ENCODE assay signal across 11 cellular contexts in the genomic region with DNA sequence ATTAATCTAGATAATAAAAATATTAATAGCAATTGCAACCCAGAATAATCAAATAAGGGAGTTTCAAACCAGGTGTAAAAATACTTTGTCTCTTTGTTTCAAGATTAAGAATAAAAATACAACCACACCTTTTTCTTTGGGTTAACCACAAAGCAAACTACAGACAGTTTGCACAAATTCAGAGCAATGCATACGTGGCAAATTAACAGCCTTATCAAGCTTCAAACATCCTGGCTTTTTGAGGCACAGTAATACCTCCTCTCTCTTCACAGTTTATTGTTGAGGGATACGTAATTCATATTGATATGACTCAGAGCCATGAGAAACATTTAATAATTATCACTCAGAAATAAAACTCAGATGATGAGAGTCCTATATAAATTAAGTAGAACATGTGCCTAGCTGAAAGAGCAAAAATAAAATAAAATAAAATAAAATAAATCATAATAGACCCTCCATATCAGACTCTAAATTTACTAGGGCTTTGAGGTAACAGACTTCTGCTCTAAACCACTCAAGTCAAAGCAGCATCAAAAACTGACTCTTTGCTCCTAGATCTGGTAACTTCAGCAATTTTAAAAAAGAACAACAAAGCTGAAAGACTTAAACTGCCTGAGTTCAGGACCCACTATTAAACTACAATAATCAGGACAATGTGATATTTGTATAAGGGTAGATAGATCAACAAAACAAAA. TPM values are rescaled to one million over a fixed set of nuclear protein-coding genes. Genes with fewer than 3 reads are reported as not detected.
DNase-seq lines count a peak whose midpoint lies in the region; ATAC-seq and TF ChIP-seq lines count a peak whose summit lies in the region.
"Had no signal": no experiment of that assay in that cellular context is flagged by ENCODE, and none has a peak within 500 bp of the region (broad histone marks: within the 10 kb centered on the region; RNA-seq: fewer than 3 reads in every experiment).

No MANE protein-coding gene starts in this region.

- in situ Hi-C loops in GM23248 (cut with MboI): no loop called here

- no peaks in the 10 kb centered on the region for H3K9me3 Mint-ChIP-seq in activated CD4-positive, alpha-beta T cell treated with anti-CD3 and anti-CD28 coated beads for 36 hours (ENCODE audit: low read depth)
- no peaks in the 10 kb centered on the region for H3K9me3 Mint-ChIP-seq in naive thymus-derived CD8-positive, alpha-beta T cell

- no peaks in the 10 kb centered on the region for H3K9me3 ChIP-seq in SU-DHL-6 (ENCODE audit: insufficient read depth, low read length)
- H3K9me3 ChIP-seq in GM23248 (ENCODE audit: low read depth): no peaks in the 10 kb centered on the region
- no peaks in the 10 kb centered on the region for H3K9me3 ChIP-seq in aorta (ENCODE audit: control insufficient read depth, low read length)
- H3K9me3 ChIP-seq: spleen had no signal

- H3K79me2 ChIP-seq in SU-DHL-6 (ENCODE audit: insufficient read depth, low read length): peaks cover 30% of the 10 kb centered on the region
- peaks cover 81% of the 10 kb centered on the region for H3K79me2 ChIP-seq in GM23248 (ENCODE audit: insufficient read depth)

- peaks cover 10% of the 10 kb centered on the region; the same call in 1 of the 2 replicates for H3K36me3 ChIP-seq in SU-DHL-6 (ENCODE audit: low read length)
- H3K36me3 ChIP-seq in GM23248 (ENCODE audit: low read depth): peaks cover 4% of the 10 kb centered on the region; the same call in 1 of the 2 replicates
- H3K36me3 ChIP-seq in aorta (ENCODE audit: control insufficient read depth in 1 of 2, insufficient read depth in 2 of 2, low read length in 1 of 2): no peaks in the 10 kb centered on the region
- H3K36me3 ChIP-seq: spleen had no signal

- POLR2A ChIA-PET in activated CD4-positive, alpha-beta T cell treated with anti-CD3 and anti-CD28 coated beads for 36 hours (lab: Charles Lee): interaction anchor here (0.7 kb wide), 1 partner anchor 365 kb away, joined by 5 read pairs; no protein-coding TSS in a partner anchor
- POLR2A ChIA-PET in naive thymus-derived CD8-positive, alpha-beta T cell (lab: Charles Lee): interaction anchor here (1.3 to 2.3 kb wide), 3 partner anchors 10 to 13 kb away, joined by 4 to 9 read pairs (median 5); a partner anchor contains a TSS

- intact Hi-C loops in activated CD4-positive, alpha-beta T cell treated with anti-CD3 and anti-CD28 coated beads for 36 hours (cut with DNase I, micrococcal nuclease): loop anchor here (1.0 kb wide), 2 partner anchors 11 to 12 kb away; a partner anchor contains a TSS
- intact Hi-C loops in aorta (cut with DNase I): no loop called here

- H3K36me3 Mint-ChIP-seq in activated CD4-positive, alpha-beta T cell treated with anti-CD3 and anti-CD28 coated beads for 36 hours (ENCODE audit: low read depth): peaks cover 21% of the 10 kb centered on the region
- H3K36me3 Mint-ChIP-seq in naive thymus-derived CD8-positive, alpha-beta T cell: peaks cover 0 to 9% (median 0%) of the 10 kb centered on the region in 3 donors

- peak overlapping the region; percentile 21 for H3K4me2 ChIP-seq in SU-DHL-6 (ENCODE audit: low read depth, low read length, poor library complexity, severe bottlenecking)
- no peak overlapping the region for H3K4me2 ChIP-seq in GM23248 (ENCODE audit: unreplicated experiment)

- no peak overlapping the region for H3K9ac ChIP-seq in SU-DHL-6 (ENCODE audit: low read length)
- H3K9ac ChIP-seq in GM23248: no peak overlapping the region

- H2AFZ ChIP-seq in SU-DHL-6 (ENCODE audit: low read depth, low read length, severe bottlenecking): no peak overlapping the region
- H2AFZ ChIP-seq in GM23248: no peak overlapping the region

- no peaks in the 10 kb centered on the region for H3K27me3 ChIP-seq in SU-DHL-6 (ENCODE audit: low read length)
- no peaks in the 10 kb centered on the region for H3K27me3 ChIP-seq in GM23248 (replicated peaks; ENCODE audit: insufficient read depth)
- H3K27me3 ChIP-seq in aorta (ENCODE audit: control insufficient read depth in 1 of 2, insufficient read depth in 2 of 2, low read length in 1 of 2): no peaks in the 10 kb centered on the region
- H3K27me3 ChIP-seq: spleen had no signal

- peak; percentile 90 for ATAC-seq in activated CD4-positive, alpha-beta T cell treated with anti-CD3 and anti-CD28 coated beads for 36 hours
- ATAC-seq in HG02642 (IDR thresholded peaks at IDR 0.05; ENCODE audit: poor library complexity, unreplicated experiment): peak; percentile 39
- ATAC-seq in naive thymus-derived CD8-positive, alpha-beta T cell: peak; percentile 96 to 99
- no peak for ATAC-seq in aorta (ENCODE audit: low FRiP score)
- ATAC-seq: left ventricle myocardium superior had no signal

- H3K4me3 ChIP-seq in SU-DHL-6 (ENCODE audit: insufficient read depth, low read length, poor library complexity, severe bottlenecking) (no peak overlapping the region), GM23248 (no peak overlapping the region), aorta (ENCODE audit: low read length in 2 of 2) (no peak overlapping the region)
- H3K4me3 ChIP-seq: spleen had no signal

- no peak overlapping the region for H3K4me3 Mint-ChIP-seq in activated CD4-positive, alpha-beta T cell treated with anti-CD3 and anti-CD28 coated beads for 36 hours
- H3K4me3 Mint-ChIP-seq in naive thymus-derived CD8-positive, alpha-beta T cell: peak overlapping the region in 9 of 10 donors; percentile 57 to 77 (median 73)

- H3F3A ChIP-seq in SU-DHL-6 (ENCODE audit: insufficient read depth): no peaks in the 10 kb centered on the region; the same call in 1 of the 2 replicates
- 0 out of 2 replicates have a peak, but pooled peaks cover 7% of the 10 kb centered on the region for H3F3A ChIP-seq in GM23248 (ENCODE audit: insufficient read depth)

- CTCF ChIA-PET in activated CD4-positive, alpha-beta T cell treated with anti-CD3 and anti-CD28 coated beads for 36 hours (lab: Charles Lee): interaction anchor here (0.6 to 2.3 kb wide), 2 partner anchors 10 to 34 kb away, joined by 3 to 10 read pairs; no protein-coding TSS in a partner anchor

- TF ChIP-seq CTCF in SU-DHL-6 (IDR thresholded peaks at IDR 0.05; ENCODE audit: insufficient read depth, low read length, poor library complexity, severe bottlenecking): no peak

- no peak for DNase-seq in activated CD4-positive, alpha-beta T cell treated with anti-CD3 and anti-CD28 coated beads for 36 hours
- no peak for DNase-seq in activated CD4-positive, alpha-beta T cell treated with anti-CD3 and anti-CD28 coated beads, Interleukin-2, amount 50 U/mL, for 4 hours
- DNase-seq in naive thymus-derived CD8-positive, alpha-beta T cell: peak in 5 of 10 donors; percentile 27 to 82 (median 65)
- DNase-seq in GM23248 (no peak), islet precursor cell (no peak), aorta (no peak)
- DNase-seq: left ventricle myocardium superior, NCI-H82, spleen had no signal

- no peaks in the 10 kb centered on the region for H3K27me3 Mint-ChIP-seq in activated CD4-positive, alpha-beta T cell treated with anti-CD3 and anti-CD28 coated beads for 36 hours
- no peaks in the 10 kb centered on the region for H3K27me3 Mint-ChIP-seq in naive thymus-derived CD8-positive, alpha-beta T cell

- peaks cover 59% of the 10 kb centered on the region for H3K4me1 Mint-ChIP-seq in activated CD4-positive, alpha-beta T cell treated with anti-CD3 and anti-CD28 coated beads for 36 hours
- peaks cover 12 to 70% (median 54%) of the 10 kb centered on the region in 4 donors for H3K4me1 Mint-ChIP-seq in naive thymus-derived CD8-positive, alpha-beta T cell

- H3K4me1 ChIP-seq in GM23248 (ENCODE audit: insufficient read depth) (peaks cover 5% of the 10 kb centered on the region; the same call in 1 of the 2 replicates), aorta (ENCODE audit: control insufficient read depth in 1 of 2, insufficient read depth in 2 of 2, low read length in 2 of 2) (peaks cover 0 to 1% of the 10 kb centered on the region in 2 donors)

- H3K27ac ChIP-seq in SU-DHL-6 (ENCODE audit: low read depth, low read length) (peak overlapping the region; percentile 47), GM23248 (no peak overlapping the region), aorta (ENCODE audit: low read depth in 1 of 2, low read length in 2 of 2) (no peak overlapping the region)

- WGBS in GM23248 (ENCODE audit: low coverage in 1 of 2, low lambda C conversion rate in 2 of 2, missing lambda C conversion rate in 2 of 2), 2 experiments: 96 to 98% methylated on average over 2 of the region's 2 CpGs
- 84 to 88% methylated on average over 2 of the region's 2 CpGs for WGBS in aorta, 2 donors

- H3K9me2 ChIP-seq in SU-DHL-6 (replicated peaks; ENCODE audit: insufficient read depth, low read length) (no peaks in the 10 kb centered on the region), GM23248 (ENCODE audit: insufficient read depth) (no peaks in the 10 kb centered on the region)

- H3K27ac Mint-ChIP-seq in activated CD4-positive, alpha-beta T cell treated with anti-CD3 and anti-CD28 coated beads for 36 hours: peak overlapping the region; percentile 88
- peak overlapping the region; percentile 81 to 96 (median 89) for H3K27ac Mint-ChIP-seq in naive thymus-derived CD8-positive, alpha-beta T cell

- H4K20me1 ChIP-seq in SU-DHL-6 (ENCODE audit: low read depth, low read length) (no peaks in the 10 kb centered on the region), GM23248 (ENCODE audit: insufficient read depth) (no peaks in the 10 kb centered on the region)

RNA-seq across cellular contexts. Expression of a gene that starts 11.4 kb away (rescaled TPM):
- 10 to 100 TPM; 14.0 to 15.2 TPM for total RNA-seq in activated CD4-positive, alpha-beta T cell treated with anti-CD3 and anti-CD28 coated beads for 36 hours
- total RNA-seq in naive thymus-derived CD8-positive, alpha-beta T cell: 10 to 100 TPM; 38.9 to 43.0 TPM
- 10 to 100 TPM in 2 of 3 donors, 1 to 10 TPM in 1; 8.8 to 14.1 (median 12.5) TPM for polyA plus RNA-seq in naive thymus-derived CD8-positive, alpha-beta T cell
- total RNA-seq in GM23248 (2014; rRNA removed; shearing (Covaris generic)): 38.6 and 41.4 TPM in 2 replicates
- polyA plus RNA-seq in GM23248 (2016; fragmentation: Nextera tagmentation; extraction: Ambion mirVana) (19.8 and 20.8 TPM in 2 replicates), aorta (10 to 100 TPM in 1 of 2 donors, 1 to 10 TPM in 1; 5.5 to 15.4 TPM)
- 10 to 100 TPM; 39.8 to 54.8 TPM for total RNA-seq in aorta

Comparison
In these comparisons a context has a peak if more than half of its experiments do, and no peak if none do; other contexts are left out.
1. intact Hi-C loops: an anchor here in activated CD4-positive, alpha-beta T cell treated with anti-CD3 and anti-CD28 coated beads for 36 hours (1.0 kb wide); none called in aorta.